Comparison of ENCODE assay signal across 18 cellular contexts in genomic region chr15:29046946-29047345, GRCh38.
DNase-seq lines count a peak whose midpoint lies in the region; ATAC-seq and TF ChIP-seq lines count a peak whose summit lies in the region.
"Had no signal": no experiment of that assay in that cellular context is flagged by ENCODE, and none has a peak within 500 bp of the region (broad histone marks: within the 10 kb centered on the region; RNA-seq: fewer than 3 reads in every experiment).

No MANE protein-coding gene starts in this region.

- no peaks in the 10 kb centered on the region for H3K36me3 ChIP-seq in endodermal cell (ENCODE audit: control insufficient read depth, insufficient read depth, low read length)
- H3K36me3 ChIP-seq in mesodermal cell (ENCODE audit: control insufficient read depth, insufficient read depth, low read length) = no peaks in the 10 kb centered on the region
- H3K36me3 ChIP-seq in upper lobe of right lung = no peaks in the 10 kb centered on the region
- H3K36me3 ChIP-seq: BE2C had no signal

- H3K27ac ChIP-seq in endodermal cell (ENCODE audit: low read depth, low read length) = peak overlapping the region; percentile 54
- H3K27ac ChIP-seq in mesodermal cell (ENCODE audit: low read depth, low read length, severe bottlenecking) = peak overlapping the region; percentile 71
- H3K27ac ChIP-seq in upper lobe of right lung = no peak overlapping the region

- H3K4me1 ChIP-seq in endodermal cell (ENCODE audit: control insufficient read depth, insufficient read depth, low read length) (no peaks in the 10 kb centered on the region), mesodermal cell (ENCODE audit: control insufficient read depth, insufficient read depth, low read length, poor library complexity, severe bottlenecking) (no peaks in the 10 kb centered on the region), upper lobe of right lung (no peaks in the 10 kb centered on the region)
- H3K4me1 ChIP-seq: BE2C had no signal

- no peak overlapping the region for H3K4me3 Mint-ChIP-seq in activated CD8-positive, alpha-beta memory T cell treated with anti-CD3 and anti-CD28 coated beads, Interleukin-2, amount 10 ng/mL, durations not matched to agents 7 days and 5 days
- H3K4me3 Mint-ChIP-seq in endodermal cell = no peak overlapping the region
- H3K4me3 Mint-ChIP-seq: CD4-positive, alpha-beta T cell had no signal

- no peak for TF ChIP-seq CTCF in endodermal cell (conservative IDR thresholded peaks at IDR 0.05)
- TF ChIP-seq CTCF in upper lobe of right lung (IDR thresholded peaks at IDR 0.05) = no peak

- no peaks in the 10 kb centered on the region for H3K9me3 ChIP-seq in endodermal cell (ENCODE audit: control insufficient read depth, low read length)
- H3K9me3 ChIP-seq in mesodermal cell (ENCODE audit: control insufficient read depth, low read length) = no peaks in the 10 kb centered on the region
- H3K9me3 ChIP-seq in upper lobe of right lung = no peaks in the 10 kb centered on the region
- H3K9me3 ChIP-seq: BE2C had no signal

- ATAC-seq in activated CD8-positive, alpha-beta memory T cell treated with anti-CD3 and anti-CD28 coated beads, Interleukin-2, amount 10 ng/mL, durations not matched to agents 7 days and 5 days = no peak
- ATAC-seq in upper lobe of right lung (no peak), GM18909 (IDR thresholded peaks at IDR 0.05; ENCODE audit: poor library complexity, unreplicated experiment) (no peak)

- peaks cover 32% of the 10 kb centered on the region for H3K4me1 Mint-ChIP-seq in activated CD8-positive, alpha-beta memory T cell treated with anti-CD3 and anti-CD28 coated beads, Interleukin-2, amount 10 ng/mL, durations not matched to agents 7 days and 5 days
- H3K4me1 Mint-ChIP-seq in endodermal cell = peaks cover 7% of the 10 kb centered on the region

- CTCF ChIA-PET in activated CD8-positive, alpha-beta memory T cell treated with anti-CD3 and anti-CD28 coated beads, Interleukin-2, amount 10 ng/mL, durations not matched to agents 7 days and 5 days (lab: Charles Lee) = interaction anchor here (1.0 kb wide), 1 partner anchor 43 kb away, joined by 3 read pairs; no protein-coding TSS in a partner anchor

- no peak overlapping the region for H3K27ac Mint-ChIP-seq in activated CD8-positive, alpha-beta memory T cell treated with anti-CD3 and anti-CD28 coated beads, Interleukin-2, amount 10 ng/mL, durations not matched to agents 7 days and 5 days
- no peak overlapping the region for H3K27ac Mint-ChIP-seq in endodermal cell
- H3K27ac Mint-ChIP-seq: CD4-positive, alpha-beta T cell had no signal

- H3K9me3 Mint-ChIP-seq in activated CD8-positive, alpha-beta memory T cell treated with anti-CD3 and anti-CD28 coated beads, Interleukin-2, amount 10 ng/mL, durations not matched to agents 7 days and 5 days (ENCODE audit: low read depth) = no peaks in the 10 kb centered on the region
- peaks cover 1% of the 10 kb centered on the region for H3K9me3 Mint-ChIP-seq in endodermal cell
- H3K9me3 Mint-ChIP-seq: CD4-positive, alpha-beta T cell had no signal

- H3K36me3 Mint-ChIP-seq in activated CD8-positive, alpha-beta memory T cell treated with anti-CD3 and anti-CD28 coated beads, Interleukin-2, amount 10 ng/mL, durations not matched to agents 7 days and 5 days = no peaks in the 10 kb centered on the region
- no peaks in the 10 kb centered on the region for H3K36me3 Mint-ChIP-seq in endodermal cell (ENCODE audit: low read depth)

- intact Hi-C loops in upper lobe of right lung (cut with DNase I) = no loop called here

- no peak overlapping the region for H3K4me3 ChIP-seq in endodermal cell (ENCODE audit: low read length)
- H3K4me3 ChIP-seq in mesodermal cell (ENCODE audit: extremely low read depth, insufficient read depth, low read length, poor library complexity, severe bottlenecking) = no peak overlapping the region
- H3K4me3 ChIP-seq in upper lobe of right lung = no peak overlapping the region

- no peaks in the 10 kb centered on the region for H3K27me3 ChIP-seq in endodermal cell (ENCODE audit: control insufficient read depth, insufficient read depth, low read length, poor library complexity, severe bottlenecking)
- H3K27me3 ChIP-seq in upper lobe of right lung = no peaks in the 10 kb centered on the region
- H3K27me3 ChIP-seq: BE2C had no signal

- no peaks in the 10 kb centered on the region for H3K27me3 Mint-ChIP-seq in activated CD8-positive, alpha-beta memory T cell treated with anti-CD3 and anti-CD28 coated beads, Interleukin-2, amount 10 ng/mL, durations not matched to agents 7 days and 5 days
- no peaks in the 10 kb centered on the region for H3K27me3 Mint-ChIP-seq in endodermal cell (ENCODE audit: insufficient read depth)
- H3K27me3 Mint-ChIP-seq: CD4-positive, alpha-beta T cell had no signal

- peak; percentile 7 for DNase-seq in activated CD8-positive, alpha-beta memory T cell treated with anti-CD3 and anti-CD28 coated beads, Interleukin-2, amount 10 ng/mL, durations not matched to agents 7 days and 5 days
- DNase-seq in activated CD8-positive, alpha-beta memory T cell treated with anti-CD3 and anti-CD28 coated beads, Interleukin-2, amount 50 U/mL, for 4 hours = no peak
- DNase-seq in endodermal cell = no peak
- DNase-seq in upper lobe of right lung = peak; percentile 5
- no peak for DNase-seq in ecto neural progenitor cell (ENCODE audit: low spot score)
- no peak for DNase-seq in HuH-7.5 (ENCODE audit: low spot score)
- DNase-seq: 8988T; BE2C; CD4-positive, alpha-beta T cell; DMS79; HCEC 1CT; NCI-H1048; NCI-H1436 treated with DMSO at 0.1 percent for 48 hours; NCI-H2081 treated with DMSO at 0.1 percent for 48 hours; NCI-H226; NK-92 treated with Interleukin-12 subunit alpha and Interleukin-12 subunit beta, amount 100 ng/mL, for 24 hours had no signal

- WGBS in endodermal cell (ENCODE audit: insufficient coverage in 1 of 2, insufficient read length in 1 of 2), 2 experiments = 92 to 100% methylated on average over 4 of the region's 4 CpGs
- WGBS in mesodermal cell (ENCODE audit: insufficient coverage in 2 of 2), 2 experiments = 84 to 97% methylated on average over 3 to 4 of the region's 4 CpGs

- H3K9ac ChIP-seq in endodermal cell (ENCODE audit: extremely low read depth, low read length, poor library complexity, severe bottlenecking) = no peak overlapping the region

Comparison
In these comparisons a context has a peak if more than half of its experiments do, and no peak if none do; other contexts are left out.
1. DNase-seq: peak in activated CD8-positive, alpha-beta memory T cell treated with anti-CD3 and anti-CD28 coated beads, Interleukin-2, amount 10 ng/mL, durations not matched to agents 7 days and 5 days (single experiment) and upper lobe of right lung (single experiment); none in activated CD8-positive, alpha-beta memory T cell treated with anti-CD3 and anti-CD28 coated beads, Interleukin-2, amount 50 U/mL, for 4 hours (single experiment), endodermal cell (single experiment), ecto neural progenitor cell (single experiment) and HuH-7.5 (single experiment).